In genomic region chr15:64460737-64461576, GRCh38 we compare ENCODE assay signal across 1 cellular context.
TF ChIP-seq lines count a peak whose summit lies in the region.

No MANE protein-coding gene starts in this region.

TF ChIP-seq in HEK293, 187 proteins besides CTCF, POLR2A, EP300 and RAD21 (continued from another document):
- TF ChIP-seq ZNF302 (tag by site-specific recombination; IDR thresholded peaks at IDR 0.05; ENCODE audit: low read depth), result no peak
- TF ChIP-seq, protein P1, sequence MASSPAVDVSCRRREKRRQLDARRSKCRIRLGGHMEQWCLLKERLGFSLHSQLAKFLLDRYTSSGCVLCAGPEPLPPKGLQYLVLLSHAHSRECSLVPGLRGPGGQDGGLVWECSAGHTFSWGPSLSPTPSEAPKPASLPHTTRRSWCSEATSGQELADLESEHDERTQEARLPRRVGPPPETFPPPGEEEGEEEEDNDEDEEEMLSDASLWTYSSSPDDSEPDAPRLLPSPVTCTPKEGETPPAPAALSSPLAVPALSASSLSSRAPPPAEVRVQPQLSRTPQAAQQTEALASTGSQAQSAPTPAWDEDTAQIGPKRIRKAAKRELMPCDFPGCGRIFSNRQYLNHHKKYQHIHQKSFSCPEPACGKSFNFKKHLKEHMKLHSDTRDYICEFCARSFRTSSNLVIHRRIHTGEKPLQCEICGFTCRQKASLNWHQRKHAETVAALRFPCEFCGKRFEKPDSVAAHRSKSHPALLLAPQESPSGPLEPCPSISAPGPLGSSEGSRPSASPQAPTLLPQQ (tag by site-specific recombination; IDR thresholded peaks at IDR 0.05), result no peak
- peak; percentile 28 for TF ChIP-seq SP7 (tag by site-specific recombination; IDR thresholded peaks at IDR 0.05)
- TF ChIP-seq, protein P2, sequence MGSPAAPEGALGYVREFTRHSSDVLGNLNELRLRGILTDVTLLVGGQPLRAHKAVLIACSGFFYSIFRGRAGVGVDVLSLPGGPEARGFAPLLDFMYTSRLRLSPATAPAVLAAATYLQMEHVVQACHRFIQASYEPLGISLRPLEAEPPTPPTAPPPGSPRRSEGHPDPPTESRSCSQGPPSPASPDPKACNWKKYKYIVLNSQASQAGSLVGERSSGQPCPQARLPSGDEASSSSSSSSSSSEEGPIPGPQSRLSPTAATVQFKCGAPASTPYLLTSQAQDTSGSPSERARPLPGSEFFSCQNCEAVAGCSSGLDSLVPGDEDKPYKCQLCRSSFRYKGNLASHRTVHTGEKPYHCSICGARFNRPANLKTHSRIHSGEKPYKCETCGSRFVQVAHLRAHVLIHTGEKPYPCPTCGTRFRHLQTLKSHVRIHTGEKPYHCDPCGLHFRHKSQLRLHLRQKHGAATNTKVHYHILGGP (tag by site-specific recombination; IDR thresholded peaks at IDR 0.05), result no peak
- TF ChIP-seq REPIN1 (tag by site-specific recombination; IDR thresholded peaks at IDR 0.05; ENCODE audit: low read depth), result no peak
- no peak for TF ChIP-seq ZNF174 (tag by site-specific recombination; IDR thresholded peaks at IDR 0.05)
- no peak for TF ChIP-seq ZFP37 (tag by site-specific recombination; IDR thresholded peaks at IDR 0.05)
- TF ChIP-seq ZBTB17 (tag by site-specific recombination; IDR thresholded peaks at IDR 0.05), result peak; percentile 66; the same call in 1 of the 2 replicates
- no peak for TF ChIP-seq ZNF48 (tag by site-specific recombination; IDR thresholded peaks at IDR 0.05)
- no peak for TF ChIP-seq ZBTB8A (tag by site-specific recombination; IDR thresholded peaks at IDR 0.05)
- TF ChIP-seq ZNF624 (tag by site-specific recombination; IDR thresholded peaks at IDR 0.05), result no peak
- TF ChIP-seq ZBTB1 (tag by site-specific recombination; IDR thresholded peaks at IDR 0.05), result no peak
- TF ChIP-seq ZNF394 (tag by site-specific recombination; IDR thresholded peaks at IDR 0.05; ENCODE audit: borderline replicate concordance), result peak; percentile 77; the same call in 1 of the 2 replicates
- no peak for TF ChIP-seq ZNF747 (tag by site-specific recombination; IDR thresholded peaks at IDR 0.05)
- TF ChIP-seq ZNF473 (tag by site-specific recombination; IDR thresholded peaks at IDR 0.05), result no peak
- peak; percentile 55; the same call in 1 of the 2 replicates for TF ChIP-seq ZBTB20 (tag by site-specific recombination; IDR thresholded peaks at IDR 0.05)
